Comparison of ENCODE assay signal across 8 cellular contexts in genomic region chr19:46428278-46429141, GRCh38. TPM values are rescaled to one million over a fixed set of nuclear protein-coding genes. Genes with fewer than 3 reads are reported as not detected.
A peak's percentile ranks its signal among the peaks of the same experiment; 100 is the strongest.
DNase-seq lines count a peak whose midpoint lies in the region; ATAC-seq and TF ChIP-seq lines count a peak whose summit lies in the region.

TSS of gene PNMA8C (minus strand) at chr19:46428936. CDS start at chr19:46428359, 577 bp downstream.

- DNase-seq in EH (ENCODE audit: low read depth) = peak; percentile 75
- peak; percentile 85 for DNase-seq in NCI-H2227 (lab: John Stamatoyannopoulos, UW; ENCODE audit: unreplicated experiment)
- DNase-seq in activated T-helper 1 cell treated with Interleukin-2 at 50 U/mL for 16 hours (ENCODE audit: low read depth) = peak; percentile 16
- DNase-seq in fibroblast of peridontal ligament (ENCODE audit: extremely low read depth) = peak; percentile 36
- peak; percentile 59 for DNase-seq in natural killer cell
- DNase-seq in thoracic aorta (ENCODE audit: low spot score) = peak; percentile 66
- no peak for DNase-seq in GM19238 (ENCODE audit: insufficient read length, low spot score)
- no peak for DNase-seq in NCI-H82 (lab: John Stamatoyannopoulos, UW)

- no peaks in the 10 kb centered on the region for H3K9me3 ChIP-seq in thoracic aorta

- peak within 1 kb of the TSS; percentile 90 for H3K4me3 Mint-ChIP-seq in natural killer cell

- intact Hi-C loops in natural killer cell (cut with micrococcal nuclease) = no loop called here

- H3K27me3 ChIP-seq in thoracic aorta (replicated peaks; ENCODE audit: insufficient read depth) = no peaks in the 10 kb centered on the region

- peaks cover 4 to 28% of the 10 kb centered on the region in 2 donors for H3K4me1 ChIP-seq in thoracic aorta (ENCODE audit: control insufficient read depth in 1 of 2, low read depth in 2 of 2)

- no peaks in the 10 kb centered on the region for H3K9me3 Mint-ChIP-seq in natural killer cell

- H3K4me1 Mint-ChIP-seq in natural killer cell = peaks cover 29 to 42% of the 10 kb centered on the region in 2 donors

- H3K27me3 Mint-ChIP-seq in natural killer cell (ENCODE audit: low read depth in 2 of 2) = peaks cover 31 to 41% of the 10 kb centered on the region in 2 donors

- TF ChIP-seq CTCF in natural killer cell (IDR thresholded peaks at IDR 0.05) (no peak), thoracic aorta (IDR thresholded peaks at IDR 0.05) (no peak)

- ATAC-seq in natural killer cell (peak; percentile 61 to 91 (median 80)), thoracic aorta (ENCODE audit: insufficient number of reproducible peaks, low FRiP score, low read depth) (peak; percentile 70)

- H3K36me3 Mint-ChIP-seq in natural killer cell = no peaks in the 10 kb centered on the region

- no peaks in the 10 kb centered on the region for H3K36me3 ChIP-seq in thoracic aorta

- H3K27ac ChIP-seq in thoracic aorta = peak within 1 kb of the TSS; percentile 76 to 91

- H3K4me3 ChIP-seq in thoracic aorta = peak within 1 kb of the TSS; percentile 76

- peak within 1 kb of the TSS; percentile 87 to 91 for H3K27ac Mint-ChIP-seq in natural killer cell

RNA-seq across cellular contexts. Expression of gene PNMA8C, which starts in this region (rescaled TPM):
- total RNA-seq in natural killer cell (1 to 10 TPM in 1 of 3 donors, under 1 TPM in 2; 0.55 to 1.2 (median 0.87) TPM), thoracic aorta (1 to 10 TPM; 1.2 to 5.2 TPM)

Comparison
In these comparisons a context has a peak if more than half of its experiments do, and no peak if none do; other contexts are left out.
1. DNase-seq: peak in EH (single experiment), NCI-H2227 (single experiment), activated T-helper 1 cell treated with Interleukin-2 at 50 U/mL for 16 hours (single experiment), fibroblast of peridontal ligament (single experiment), natural killer cell (single experiment) and thoracic aorta (single experiment); none in GM19238 (single experiment) and NCI-H82 (single experiment).